1 cellular context compared by ENCODE assay signal in genomic region chr2:181685150-181685688, GRCh38.
TF ChIP-seq lines count a peak whose summit lies in the region.

No MANE protein-coding gene starts in this region.

TF ChIP-seq in GM23338, 12 proteins besides CTCF, POLR2A, EP300 and RAD21 (continued from another document):
- TF ChIP-seq, protein P1, sequence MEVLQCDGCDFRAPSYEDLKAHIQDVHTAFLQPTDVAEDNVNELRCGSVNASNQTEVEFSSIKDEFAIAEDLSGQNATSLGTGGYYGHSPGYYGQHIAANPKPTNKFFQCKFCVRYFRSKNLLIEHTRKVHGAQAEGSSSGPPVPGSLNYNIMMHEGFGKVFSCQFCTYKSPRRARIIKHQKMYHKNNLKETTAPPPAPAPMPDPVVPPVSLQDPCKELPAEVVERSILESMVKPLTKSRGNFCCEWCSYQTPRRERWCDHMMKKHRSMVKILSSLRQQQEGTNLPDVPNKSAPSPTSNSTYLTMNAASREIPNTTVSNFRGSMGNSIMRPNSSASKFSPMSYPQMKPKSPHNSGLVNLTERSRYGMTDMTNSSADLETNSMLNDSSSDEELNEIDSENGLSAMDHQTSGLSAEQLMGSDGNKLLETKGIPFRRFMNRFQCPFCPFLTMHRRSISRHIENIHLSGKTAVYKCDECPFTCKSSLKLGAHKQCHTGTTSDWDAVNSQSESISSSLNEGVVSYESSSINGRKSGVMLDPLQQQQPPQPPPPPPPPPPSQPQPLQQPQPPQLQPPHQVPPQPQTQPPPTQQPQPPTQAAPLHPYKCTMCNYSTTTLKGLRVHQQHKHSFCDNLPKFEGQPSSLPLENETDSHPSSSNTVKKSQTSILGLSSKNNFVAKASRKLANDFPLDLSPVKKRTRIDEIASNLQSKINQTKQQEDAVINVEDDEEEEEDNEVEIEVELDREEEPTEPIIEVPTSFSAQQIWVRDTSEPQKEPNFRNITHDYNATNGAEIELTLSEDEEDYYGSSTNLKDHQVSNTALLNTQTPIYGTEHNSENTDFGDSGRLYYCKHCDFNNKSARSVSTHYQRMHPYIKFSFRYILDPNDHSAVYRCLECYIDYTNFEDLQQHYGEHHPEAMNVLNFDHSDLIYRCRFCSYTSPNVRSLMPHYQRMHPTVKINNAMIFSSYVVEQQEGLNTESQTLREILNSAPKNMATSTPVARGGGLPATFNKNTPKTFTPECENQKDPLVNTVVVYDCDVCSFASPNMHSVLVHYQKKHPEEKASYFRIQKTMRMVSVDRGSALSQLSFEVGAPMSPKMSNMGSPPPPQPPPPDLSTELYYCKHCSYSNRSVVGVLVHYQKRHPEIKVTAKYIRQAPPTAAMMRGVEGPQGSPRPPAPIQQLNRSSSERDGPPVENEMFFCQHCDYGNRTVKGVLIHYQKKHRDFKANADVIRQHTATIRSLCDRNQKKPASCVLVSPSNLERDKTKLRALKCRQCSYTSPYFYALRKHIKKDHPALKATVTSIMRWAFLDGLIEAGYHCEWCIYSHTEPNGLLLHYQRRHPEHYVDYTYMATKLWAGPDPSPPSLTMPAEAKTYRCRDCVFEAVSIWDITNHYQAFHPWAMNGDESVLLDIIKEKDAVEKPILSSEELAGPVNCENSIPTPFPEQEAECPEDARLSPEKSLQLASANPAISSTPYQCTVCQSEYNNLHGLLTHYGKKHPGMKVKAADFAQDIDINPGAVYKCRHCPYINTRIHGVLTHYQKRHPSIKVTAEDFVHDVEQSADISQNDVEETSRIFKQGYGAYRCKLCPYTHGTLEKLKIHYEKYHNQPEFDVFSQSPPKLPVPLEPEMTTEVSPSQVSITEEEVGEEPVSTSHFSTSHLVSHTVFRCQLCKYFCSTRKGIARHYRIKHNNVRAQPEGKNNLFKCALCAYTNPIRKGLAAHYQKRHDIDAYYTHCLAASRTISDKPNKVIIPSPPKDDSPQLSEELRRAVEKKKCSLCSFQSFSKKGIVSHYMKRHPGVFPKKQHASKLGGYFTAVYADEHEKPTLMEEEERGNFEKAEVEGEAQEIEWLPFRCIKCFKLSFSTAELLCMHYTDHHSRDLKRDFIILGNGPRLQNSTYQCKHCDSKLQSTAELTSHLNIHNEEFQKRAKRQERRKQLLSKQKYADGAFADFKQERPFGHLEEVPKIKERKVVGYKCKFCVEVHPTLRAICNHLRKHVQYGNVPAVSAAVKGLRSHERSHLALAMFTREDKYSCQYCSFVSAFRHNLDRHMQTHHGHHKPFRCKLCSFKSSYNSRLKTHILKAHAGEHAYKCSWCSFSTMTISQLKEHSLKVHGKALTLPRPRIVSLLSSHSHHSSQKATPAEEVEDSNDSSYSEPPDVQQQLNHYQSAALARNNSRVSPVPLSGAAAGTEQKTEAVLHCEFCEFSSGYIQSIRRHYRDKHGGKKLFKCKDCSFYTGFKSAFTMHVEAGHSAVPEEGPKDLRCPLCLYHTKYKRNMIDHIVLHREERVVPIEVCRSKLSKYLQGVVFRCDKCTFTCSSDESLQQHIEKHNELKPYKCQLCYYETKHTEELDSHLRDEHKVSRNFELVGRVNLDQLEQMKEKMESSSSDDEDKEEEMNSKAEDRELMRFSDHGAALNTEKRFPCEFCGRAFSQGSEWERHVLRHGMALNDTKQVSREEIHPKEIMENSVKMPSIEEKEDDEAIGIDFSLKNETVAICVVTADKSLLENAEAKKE (CRISPR knock-in tag; IDR thresholded peaks at IDR 0.05), result no peak
- no peak for TF ChIP-seq ZNF331 (CRISPR knock-in tag; IDR thresholded peaks at IDR 0.05; ENCODE audit: low read depth)
- no peak for TF ChIP-seq POLR2AphosphoS5 (IDR thresholded peaks at IDR 0.05; ENCODE audit: low read depth)
